In the genomic region with DNA sequence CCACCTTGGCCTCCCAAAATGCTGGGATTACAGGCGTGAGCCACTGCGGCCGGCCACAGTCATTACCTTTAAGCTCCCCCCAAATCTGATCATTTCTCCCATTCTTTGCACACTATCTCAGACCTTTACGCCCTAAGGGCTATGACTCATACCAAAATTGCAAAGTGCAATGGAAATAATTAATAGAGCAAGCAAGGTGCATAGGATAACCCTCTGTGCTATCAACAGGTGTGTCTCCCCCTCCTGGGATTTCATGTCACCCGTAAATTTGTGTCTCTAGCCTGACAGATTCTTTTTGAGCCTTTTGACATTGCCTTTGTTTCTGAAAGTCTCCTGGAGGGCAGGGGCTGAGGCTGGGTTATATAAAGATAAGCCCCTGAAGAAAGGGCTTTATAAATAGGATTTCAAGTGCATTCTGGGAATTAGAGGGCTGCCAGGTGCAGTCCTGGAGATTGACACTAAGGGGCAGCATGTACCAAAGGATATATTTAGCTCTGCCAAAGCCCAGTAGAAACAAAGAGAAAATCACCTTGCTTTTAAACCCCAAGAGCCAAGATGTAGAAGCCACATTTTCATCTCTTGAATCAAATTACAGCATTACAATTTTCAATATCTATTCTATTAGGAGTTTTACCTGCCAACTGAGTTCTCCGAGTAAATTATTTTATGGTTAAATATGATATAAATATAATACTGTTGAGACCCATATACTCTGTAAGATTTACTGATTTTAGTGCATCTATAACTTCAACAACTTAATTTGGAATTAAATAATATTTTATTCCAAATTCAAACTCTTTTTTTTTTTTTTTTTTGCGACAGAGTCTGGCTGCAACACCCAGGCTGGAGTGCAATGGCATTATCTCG, we compare ENCODE assay signal across 8 cellular contexts. TPM values are rescaled to one million over a fixed set of nuclear protein-coding genes. Genes with fewer than 3 reads are reported as not detected.
DNase-seq lines count a peak whose midpoint lies in the region; ATAC-seq and TF ChIP-seq lines count a peak whose summit lies in the region.

No MANE protein-coding gene starts in this region.

- H4K20me1 ChIP-seq in neural cell (ENCODE audit: insufficient read depth), result no peaks in the 10 kb centered on the region

- no peaks in the 10 kb centered on the region for H3K79me2 ChIP-seq in neural cell (replicated peaks; ENCODE audit: insufficient read depth, low read length)

- H3K4me2 ChIP-seq in neural cell (ENCODE audit: low read length), result no peak overlapping the region

- peak; percentile 89 for DNase-seq in KBM-7
- peak; percentile 47 for DNase-seq in OCI-M2 (lab: John Stamatoyannopoulos, UW; ENCODE audit: unreplicated experiment)
- DNase-seq in activated T-cell treated with anti-CD3 and anti-CD28 coated beads for 48 hours (ENCODE audit: low read depth), result peak; percentile 46
- DNase-seq in fibroblast of gingiva (ENCODE audit: low read depth), result peak; percentile 47
- DNase-seq in thoracic aorta (ENCODE audit: low spot score), result no peak

- H2AFZ ChIP-seq in neural cell (ENCODE audit: low read depth, low read length), result no peak overlapping the region

- H3K27me3 ChIP-seq in neural cell (ENCODE audit: insufficient read depth, low read depth, low read length), result no peaks in the 10 kb centered on the region
- H3K27me3 ChIP-seq in thoracic aorta (replicated peaks; ENCODE audit: insufficient read depth), result no peaks in the 10 kb centered on the region

- H3K27ac ChIP-seq in neural cell (ENCODE audit: low read length) (no peak overlapping the region), thoracic aorta (no peak overlapping the region)

- TF ChIP-seq EP300 in neural cell (conservative IDR thresholded peaks at IDR 0.05; ENCODE audit: poor library complexity, severe bottlenecking), result no peak

- TF ChIP-seq CTCF in GM12875 (IDR thresholded peaks at IDR 0.05; ENCODE audit: borderline replicate concordance, insufficient read depth, low read depth, low read length) (peak; percentile 66; the same call in 1 of the 2 replicates), neural cell (IDR thresholded peaks at IDR 0.05; ENCODE audit: poor library complexity, severe bottlenecking) (peak; percentile 95), thoracic aorta (IDR thresholded peaks at IDR 0.05) (peak; percentile 58)

- H3K9me2 ChIP-seq in neural cell (ENCODE audit: insufficient read depth, low read length), result no peaks in the 10 kb centered on the region

- in situ Hi-C loops in KBM-7 (cut with MboI; ENCODE audit: low pct_unique_long_range_greater_than_20kb, low sequenced_read_pairs), result no loop called here

- TF ChIP-seq RAD21 in neural cell (conservative IDR thresholded peaks at IDR 0.05), result peak; percentile 94

- no peak overlapping the region for H3K9ac ChIP-seq in neural cell (ENCODE audit: low read length)

- no peaks in the 10 kb centered on the region for H3K36me3 ChIP-seq in neural cell (ENCODE audit: insufficient read depth, low read length)
- no peaks in the 10 kb centered on the region for H3K36me3 ChIP-seq in thoracic aorta

- H3K4me3 ChIP-seq in GM12875 (ENCODE audit: low read depth, low read length) (no peak overlapping the region), neural cell (ENCODE audit: low read length) (no peak overlapping the region), thoracic aorta (no peak overlapping the region)

- no peak for ATAC-seq in thoracic aorta (ENCODE audit: insufficient number of reproducible peaks, low FRiP score, low read depth)
- ATAC-seq in GM21360 (IDR thresholded peaks at IDR 0.05; ENCODE audit: unreplicated experiment), result no peak

- H3K9me3 ChIP-seq in neural cell (ENCODE audit: low read length) (no peaks in the 10 kb centered on the region), thoracic aorta (no peaks in the 10 kb centered on the region)

- no peaks in the 10 kb centered on the region for H3K4me1 ChIP-seq in thoracic aorta (ENCODE audit: control insufficient read depth in 1 of 2, low read depth in 2 of 2)

- H3F3A ChIP-seq in neural cell (ENCODE audit: insufficient read depth, low read length, poor library complexity, severe bottlenecking), result no peaks in the 10 kb centered on the region

TF ChIP-seq in neural cell, 6 proteins besides CTCF, POLR2A, EP300 and RAD21:
- TF ChIP-seq SMC3 (conservative IDR thresholded peaks at IDR 0.05; ENCODE audit: poor library complexity) (peak; percentile 88), POLR2AphosphoS5 (IDR thresholded peaks at IDR 0.05) (no peak), TAF1 (IDR thresholded peaks at IDR 0.05; ENCODE audit: low read depth) (no peak)

RNA-seq across cellular contexts. Expression of gene S100Z, which starts 18.2 kb away (rescaled TPM):
- polyA plus RNA-seq in neural cell, result not detected in 2 replicates
- polyA minus RNA-seq in neural cell, result not detected in 2 replicates
- not detected for total RNA-seq in thoracic aorta

RNA-seq across cellular contexts. Expression of gene F2RL1, which starts 49.2 kb away (rescaled TPM):
- 0.12 and 0.78 TPM in 2 replicates for polyA plus RNA-seq in neural cell
- 0.73 and 1.2 TPM in 2 replicates for polyA minus RNA-seq in neural cell
- 1 to 10 TPM; 8.3 to 9.1 TPM for total RNA-seq in thoracic aorta
